Comparison of ENCODE assay signal across 16 cellular contexts in genomic region chr15:34578283-34578674, GRCh38. TPM values are rescaled to one million over a fixed set of nuclear protein-coding genes. Genes with fewer than 3 reads are reported as not detected.
DNase-seq lines count a peak whose midpoint lies in the region; ATAC-seq and TF ChIP-seq lines count a peak whose summit lies in the region.
"Had no signal": no experiment of that assay in that cellular context is flagged by ENCODE, and none has a peak within 500 bp of the region (broad histone marks: within the 10 kb centered on the region; RNA-seq: fewer than 3 reads in every experiment).

No MANE protein-coding gene starts in this region.

- no peak overlapping the region for H3K4ac ChIP-seq in IMR-90 (ENCODE audit: low read depth, low read length)

- DNase-seq in activated T-cell treated with anti-CD3 and anti-CD28 coated beads, Interleukin-2, amount 50 U/mL, for 24 hours, result no peak
- no peak for DNase-seq in activated T-cell treated with anti-CD3 and anti-CD28 coated beads, Interleukin-2, amount 50 U/mL, for 1 hour
- no peak for DNase-seq in IMR-90
- DNase-seq in activated T-helper 2 cell treated with anti-CD3 and anti-CD28 coated beads, Interferon-gamma antibody, Interleukin-2, Interleukin-4, amounts not matched to agents 10 μg/mL and 5 μg/mL and 100 μg/mL, durations not matched to agents 14 hours and 24 hours and 36 hours (ENCODE audit: low spot score), result no peak
- DNase-seq: Caco-2, EL, NCI-H1436, NCI-H2029, NCI-H2171, NCI-H446, NCI-H69 had no signal

- peaks cover 23% of the 10 kb centered on the region for H4K20me1 ChIP-seq in IMR-90 (ENCODE audit: insufficient read depth, low read length)

- H2BK15ac ChIP-seq in IMR-90 (ENCODE audit: low read depth, low read length), result no peak overlapping the region

- WGBS in IMR-90 (ENCODE audit: extremely low coverage in 2 of 2, insufficient read length in 1 of 2), 2 experiments, result 100% methylated on average over 1 of the region's 10 CpGs; no CpG with 5 or more reads in 1 of the 2 experiments

- H2BK20ac ChIP-seq in IMR-90 (ENCODE audit: low read depth, low read length), result no peak overlapping the region

- TF ChIP-seq POLR2A in IMR-90 (IDR thresholded peaks at IDR 0.05; ENCODE audit: low read depth, low read length), result no peak

- no peaks in the 10 kb centered on the region for H3K9me3 ChIP-seq in IMR-90 (ENCODE audit: control insufficient read depth, insufficient read depth, low read length)
- H3K9me3 ChIP-seq: Caco-2 had no signal

- no peak overlapping the region for H3K56ac ChIP-seq in IMR-90 (ENCODE audit: extremely low read depth, insufficient read depth, low read length)

- TF ChIP-seq CTCF in IMR-90 (conservative IDR thresholded peaks at IDR 0.05; ENCODE audit: low read depth, low read length), result no peak

- TF ChIP-seq RAD21 in IMR-90 (IDR thresholded peaks at IDR 0.05; ENCODE audit: low read length), result no peak

- CTCF ChIA-PET in IMR-90 (lab: Yijun Ruan, JAX), result no interaction called here

- H3K23ac ChIP-seq in IMR-90 (ENCODE audit: low read depth, low read length), result no peak overlapping the region

- no peak overlapping the region for H2AK9ac ChIP-seq in IMR-90 (replicated peaks; ENCODE audit: low read depth, low read length, poor library complexity)

- H3K27ac Mint-ChIP-seq in activated T-cell treated with anti-CD3 and anti-CD28 coated beads, Interleukin-2, amount 50 U/mL, for 24 hours, result peak overlapping the region; percentile 79
- H3K27ac Mint-ChIP-seq in activated T-helper 2 cell treated with anti-CD3 and anti-CD28 coated beads, Interferon-gamma antibody, Interleukin-2, Interleukin-4, amounts not matched to agents 10 μg/mL and 5 μg/mL and 100 μg/mL, durations not matched to agents 14 hours and 24 hours and 36 hours, result peak overlapping the region; percentile 92
- peak overlapping the region; percentile 31 for H3K27ac Mint-ChIP-seq in stimulated activated memory B cell treated with anti-CD40 and anti-IgM and Interleukin-4, amounts not matched to agents 10 μg/mL and 1 μg/mL and 100 μg/mL, for 72 hours

- BruUV-seq in IMR-90 (replicated peaks; lab: Mats Ljungman, UMichigan), result no TSS peak

- H3K36me3 ChIP-seq in IMR-90 (ENCODE audit: control insufficient read depth, insufficient read depth, low read length), result no peaks in the 10 kb centered on the region

- no peak overlapping the region for H3K9ac ChIP-seq in IMR-90 (ENCODE audit: low read depth, low read length)
- H3K9ac ChIP-seq: KMS-11 had no signal

- H3K4me1 ChIP-seq in IMR-90 (ENCODE audit: control insufficient read depth, insufficient read depth, low read length), result peaks cover 16% of the 10 kb centered on the region
- H3K4me1 ChIP-seq: Caco-2 had no signal

- no peak overlapping the region for H4K8ac ChIP-seq in IMR-90 (ENCODE audit: low read depth in 2 of 2, low read length in 2 of 2)

- no peak overlapping the region for H2AFZ ChIP-seq in IMR-90 (replicated peaks; ENCODE audit: low read length, poor library complexity)

- dilution Hi-C loops in IMR-90 (cut with HindIII; ENCODE audit: low sequenced_read_pairs, unreplicated experiment), result no loop called here

- in situ Hi-C loops in IMR-90 (cut with MboI; ENCODE audit: low sequenced_read_pairs), result loop anchor here (25.0 kb wide), 2 partner anchors 341 to 466 kb away; partner anchors contain the start of genes EMC4, EMC7 and PGBD4

- peak overlapping the region; percentile 41 for H3K4me3 Mint-ChIP-seq in activated T-cell treated with anti-CD3 and anti-CD28 coated beads, Interleukin-2, amount 50 U/mL, for 24 hours
- peak overlapping the region; percentile 46 for H3K4me3 Mint-ChIP-seq in activated T-helper 2 cell treated with anti-CD3 and anti-CD28 coated beads, Interferon-gamma antibody, Interleukin-2, Interleukin-4, amounts not matched to agents 10 μg/mL and 5 μg/mL and 100 μg/mL, durations not matched to agents 14 hours and 24 hours and 36 hours (ENCODE audit: low read depth)
- no peak overlapping the region for H3K4me3 Mint-ChIP-seq in stimulated activated memory B cell treated with anti-CD40 and anti-IgM and Interleukin-4, amounts not matched to agents 10 μg/mL and 1 μg/mL and 100 μg/mL, for 72 hours

- H2BK5ac ChIP-seq in IMR-90 (ENCODE audit: low read depth, low read length, poor library complexity, severe bottlenecking), result no peak overlapping the region

- no peaks in the 10 kb centered on the region for H3K27me3 Mint-ChIP-seq in activated T-cell treated with anti-CD3 and anti-CD28 coated beads, Interleukin-2, amount 50 U/mL, for 24 hours
- H3K27me3 Mint-ChIP-seq in activated T-helper 2 cell treated with anti-CD3 and anti-CD28 coated beads, Interferon-gamma antibody, Interleukin-2, Interleukin-4, amounts not matched to agents 10 μg/mL and 5 μg/mL and 100 μg/mL, durations not matched to agents 14 hours and 24 hours and 36 hours (ENCODE audit: low read depth), result no peaks in the 10 kb centered on the region
- no peaks in the 10 kb centered on the region for H3K27me3 Mint-ChIP-seq in stimulated activated memory B cell treated with anti-CD40 and anti-IgM and Interleukin-4, amounts not matched to agents 10 μg/mL and 1 μg/mL and 100 μg/mL, for 72 hours

- H3K9me1 ChIP-seq in IMR-90 (ENCODE audit: insufficient read depth, low read length), result peaks cover 14% of the 10 kb centered on the region

- no peak overlapping the region for H3K4me3 ChIP-seq in IMR-90 (ENCODE audit: insufficient read depth, low read depth, low read length)

- no peak overlapping the region for H3K14ac ChIP-seq in IMR-90 (replicated peaks; ENCODE audit: low read depth, low read length)

- intact Hi-C loops in IMR-90 (cut with micrococcal nuclease), result no loop called here
- intact Hi-C loops in activated T-helper 2 cell treated with anti-CD3 and anti-CD28 coated beads, Interferon-gamma antibody, Interleukin-2, Interleukin-4, amounts not matched to agents 10 μg/mL and 5 μg/mL and 100 μg/mL, durations not matched to agents 14 hours and 24 hours and 36 hours (cut with micrococcal nuclease), result no loop called here

- H3K27ac ChIP-seq in IMR-90 (ENCODE audit: insufficient read depth, low read length), result 0 out of 2 replicates have a peak overlapping the region, but pooled peaks have one; percentile 17
- H3K27ac ChIP-seq: C4-2B, KMS-11 had no signal

- H4K5ac ChIP-seq in IMR-90 (ENCODE audit: low read depth, low read length), result no peak overlapping the region

- no peak overlapping the region for H2BK120ac ChIP-seq in IMR-90 (ENCODE audit: low read depth, low read length)

- no peaks in the 10 kb centered on the region for H3K27me3 ChIP-seq in IMR-90 (ENCODE audit: control insufficient read depth, insufficient read depth, low read length)

- peaks cover 15 to 63% of the 10 kb centered on the region in 2 experiments for H3K79me1 ChIP-seq in IMR-90 (ENCODE audit: low read depth in 1 of 2, low read length in 2 of 2)

- peak overlapping the region; percentile 34; the same call in 1 of the 2 replicates for H3K4me2 ChIP-seq in IMR-90 (ENCODE audit: low read depth, low read length)
- H3K4me2 ChIP-seq: KMS-11 had no signal

- no peaks in the 10 kb centered on the region for H3K9me3 Mint-ChIP-seq in activated T-cell treated with anti-CD3 and anti-CD28 coated beads, Interleukin-2, amount 50 U/mL, for 24 hours
- H3K9me3 Mint-ChIP-seq in activated T-helper 2 cell treated with anti-CD3 and anti-CD28 coated beads, Interferon-gamma antibody, Interleukin-2, Interleukin-4, amounts not matched to agents 10 μg/mL and 5 μg/mL and 100 μg/mL, durations not matched to agents 14 hours and 24 hours and 36 hours, result no peaks in the 10 kb centered on the region
- no peaks in the 10 kb centered on the region for H3K9me3 Mint-ChIP-seq in stimulated activated memory B cell treated with anti-CD40 and anti-IgM and Interleukin-4, amounts not matched to agents 10 μg/mL and 1 μg/mL and 100 μg/mL, for 72 hours

- peaks cover 34% of the 10 kb centered on the region for H3K36me3 Mint-ChIP-seq in activated T-cell treated with anti-CD3 and anti-CD28 coated beads, Interleukin-2, amount 50 U/mL, for 24 hours (ENCODE audit: low read depth)
- H3K36me3 Mint-ChIP-seq in activated T-helper 2 cell treated with anti-CD3 and anti-CD28 coated beads, Interferon-gamma antibody, Interleukin-2, Interleukin-4, amounts not matched to agents 10 μg/mL and 5 μg/mL and 100 μg/mL, durations not matched to agents 14 hours and 24 hours and 36 hours (ENCODE audit: low read depth), result peaks cover 29% of the 10 kb centered on the region
- peaks cover 14% of the 10 kb centered on the region for H3K36me3 Mint-ChIP-seq in stimulated activated memory B cell treated with anti-CD40 and anti-IgM and Interleukin-4, amounts not matched to agents 10 μg/mL and 1 μg/mL and 100 μg/mL, for 72 hours

- POLR2A ChIA-PET in IMR-90 (lab: Charles Lee; ENCODE audit: unreplicated experiment), result no interaction called here

- H3K18ac ChIP-seq in IMR-90 (ENCODE audit: low read depth, low read length), result no peak overlapping the region

- H4K91ac ChIP-seq in IMR-90 (ENCODE audit: insufficient read depth, low read depth, low read length), result no peak overlapping the region

- H3K4me1 Mint-ChIP-seq in activated T-cell treated with anti-CD3 and anti-CD28 coated beads, Interleukin-2, amount 50 U/mL, for 24 hours (ENCODE audit: low read depth), result peaks cover 69% of the 10 kb centered on the region
- H3K4me1 Mint-ChIP-seq in activated T-helper 2 cell treated with anti-CD3 and anti-CD28 coated beads, Interferon-gamma antibody, Interleukin-2, Interleukin-4, amounts not matched to agents 10 μg/mL and 5 μg/mL and 100 μg/mL, durations not matched to agents 14 hours and 24 hours and 36 hours (ENCODE audit: low read depth), result peaks cover 47% of the 10 kb centered on the region
- H3K4me1 Mint-ChIP-seq in stimulated activated memory B cell treated with anti-CD40 and anti-IgM and Interleukin-4, amounts not matched to agents 10 μg/mL and 1 μg/mL and 100 μg/mL, for 72 hours, result peaks cover 63% of the 10 kb centered on the region

- ATAC-seq in IMR-90 (ENCODE audit: low read depth), result no peak
- no peak for ATAC-seq in stimulated activated memory B cell treated with anti-CD40 and anti-IgM and Interleukin-4, amounts not matched to agents 10 μg/mL and 1 μg/mL and 100 μg/mL, for 72 hours
- no peak for ATAC-seq in GM19328 (IDR thresholded peaks at IDR 0.05; ENCODE audit: unreplicated experiment)
- no peak for ATAC-seq in GM18511 (IDR thresholded peaks at IDR 0.05; ENCODE audit: unreplicated experiment)

- H2AK5ac ChIP-seq in IMR-90 (ENCODE audit: low read depth, low read length), result peak overlapping the region; percentile 12; the same call in 1 of the 2 replicates

TF ChIP-seq in IMR-90, 13 proteins besides CTCF, POLR2A, EP300 and RAD21 (continues in another document):
- TF ChIP-seq BHLHE40 (IDR thresholded peaks at IDR 0.05; ENCODE audit: low read depth, low read length) (no peak), RFX5 (IDR thresholded peaks at IDR 0.05; ENCODE audit: low read depth, low read length) (no peak), MAZ (IDR thresholded peaks at IDR 0.05; ENCODE audit: borderline replicate concordance, low read depth, low read length) (no peak), CHD1 (IDR thresholded peaks at IDR 0.05; ENCODE audit: low read depth, low read length) (no peak)

RNA-seq across cellular contexts. Expression of gene GOLGA8B, which starts 5.2 kb away (rescaled TPM):
- 6.4 and 7.7 TPM in 2 replicates for total RNA-seq in IMR-90 (2012; rRNA removed)
- 27.1 and 31.6 TPM in 2 replicates for polyA plus RNA-seq in IMR-90 (2012; rRNA removed)
- 2.9 and 3.4 TPM in 2 replicates for polyA plus RNA-seq in IMR-90 (2012; cell fraction: cytosol; rRNA removed)
- polyA plus RNA-seq in IMR-90 (2012; cell fraction: nucleus; rRNA removed; ENCODE audit: low replicate concordance), result 293 and 552 TPM in 2 replicates
- 215 and 222 TPM in 2 replicates for total RNA-seq in activated T-helper 2 cell treated with anti-CD3 and anti-CD28 coated beads, Interferon-gamma antibody, Interleukin-2, Interleukin-4, amounts not matched to agents 10 μg/mL and 5 μg/mL and 100 μg/mL, durations not matched to agents 14 hours and 24 hours and 36 hours

Comparison
In these comparisons a context has a peak if more than half of its experiments do, and no peak if none do; other contexts are left out.
1. H3K27ac Mint-ChIP-seq: peak in every context shown above with its lines; median percentile 92 in activated T-helper 2 cell treated with anti-CD3 and anti-CD28 coated beads, Interferon-gamma antibody, Interleukin-2, Interleukin-4, amounts not matched to agents 10 μg/mL and 5 μg/mL and 100 μg/mL, durations not matched to agents 14 hours and 24 hours and 36 hours; 79 in activated T-cell treated with anti-CD3 and anti-CD28 coated beads, Interleukin-2, amount 50 U/mL, for 24 hours; 31 in stimulated activated memory B cell treated with anti-CD40 and anti-IgM and Interleukin-4, amounts not matched to agents 10 μg/mL and 1 μg/mL and 100 μg/mL, for 72 hours.
2. RNA of gene GOLGA8B, which starts 5.2 kb away (total RNA-seq): 215 to 222 TPM in activated T-helper 2 cell treated with anti-CD3 and anti-CD28 coated beads, Interferon-gamma antibody, Interleukin-2, Interleukin-4, amounts not matched to agents 10 μg/mL and 5 μg/mL and 100 μg/mL, durations not matched to agents 14 hours and 24 hours and 36 hours; 6.4 to 7.7 TPM in IMR-90; every median in the first group is over 10 times any median in the second.